ENCODE assay signal across 19 cellular contexts in the genomic region with DNA sequence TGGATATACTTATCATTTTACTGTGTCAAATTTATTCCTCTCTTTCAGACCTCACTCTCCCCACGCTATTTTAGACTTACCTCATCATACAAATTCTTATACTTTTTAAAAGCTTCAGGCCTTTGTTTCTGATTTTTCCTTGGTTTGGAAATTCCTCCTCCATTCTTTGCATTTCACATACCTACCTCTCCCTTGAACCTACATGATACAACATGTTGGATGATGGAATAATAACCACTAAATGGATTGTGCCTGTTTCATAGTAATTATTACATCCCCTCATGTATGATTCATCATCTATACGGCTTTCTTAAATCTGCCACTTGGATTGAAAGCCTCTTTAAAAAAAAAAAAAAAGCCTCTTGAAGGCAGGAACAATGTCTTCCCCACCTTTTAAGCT. TPM values are rescaled to one million over a fixed set of nuclear protein-coding genes. Genes with fewer than 3 reads are reported as not detected.
DNase-seq lines count a peak whose midpoint lies in the region; ATAC-seq, FAIRE-seq and TF ChIP-seq lines count a peak whose summit lies in the region.
"Had no signal": no experiment of that assay in that cellular context is flagged by ENCODE, and none has a peak within 500 bp of the region (broad histone marks: within the 10 kb centered on the region; RNA-seq: fewer than 3 reads in every experiment).

No MANE protein-coding gene starts in this region.

- DNase-seq in MCF 10A (ENCODE audit: unreplicated experiment) = peak; percentile 40
- no peak for DNase-seq in breast epithelium (ENCODE audit: low spot score in 2 of 2)
- peak; percentile 98 for DNase-seq in bronchial epithelial cell (ENCODE audit: low read depth)
- peak; percentile 94 to 98 for DNase-seq in foreskin keratinocyte
- DNase-seq in stimulated activated effector memory CD8-positive, alpha-beta T cell treated with anti-CD3 and anti-CD28 coated beads, Interleukin-12 subunit alpha, Interleukin-12 subunit beta, amount 100 ng/mL, for 72 hours (ENCODE audit: low spot score in 2 of 2) = no peak
- no peak for DNase-seq in Caco-2
- no peak for DNase-seq in chondrocyte (ENCODE audit: low spot score)
- DNase-seq in foreskin melanocyte = no peak
- DNase-seq: BE2C; CD4-positive, alpha-beta memory T cell; DMS153; DMS79 treated with DMSO at 0.1 percent for 48 hours; EL; GOT3; H9 had no signal

- peak overlapping the region; percentile 91 for H3K27ac Mint-ChIP-seq in MCF 10A (ENCODE audit: low read depth, unreplicated experiment)
- peak overlapping the region; percentile 3 for H3K27ac Mint-ChIP-seq in stimulated activated effector memory CD8-positive, alpha-beta T cell treated with anti-CD3 and anti-CD28 coated beads, Interleukin-12 subunit alpha, Interleukin-12 subunit beta, amount 100 ng/mL, for 72 hours
- no peak overlapping the region for H3K27ac Mint-ChIP-seq in Caco-2 (ENCODE audit: unreplicated experiment)
- H3K27ac Mint-ChIP-seq in chondrocyte (ENCODE audit: unreplicated experiment) = no peak overlapping the region
- H3K27ac Mint-ChIP-seq: H9 had no signal

- peak; percentile 82 for ATAC-seq in foreskin keratinocyte
- ATAC-seq in stimulated activated effector memory CD8-positive, alpha-beta T cell treated with anti-CD3 and anti-CD28 coated beads, Interleukin-12 subunit alpha, Interleukin-12 subunit beta, amount 100 ng/mL, for 72 hours = no peak

- H3K9me3 Mint-ChIP-seq in MCF 10A (ENCODE audit: unreplicated experiment) = peaks cover 7% of the 10 kb centered on the region
- no peaks in the 10 kb centered on the region for H3K9me3 Mint-ChIP-seq in stimulated activated effector memory CD8-positive, alpha-beta T cell treated with anti-CD3 and anti-CD28 coated beads, Interleukin-12 subunit alpha, Interleukin-12 subunit beta, amount 100 ng/mL, for 72 hours
- H3K9me3 Mint-ChIP-seq in Caco-2 (ENCODE audit: unreplicated experiment) = no peaks in the 10 kb centered on the region
- H3K9me3 Mint-ChIP-seq in chondrocyte (ENCODE audit: low read depth) = no peaks in the 10 kb centered on the region
- H3K9me3 Mint-ChIP-seq: CD4-positive, alpha-beta memory T cell; H9 had no signal

- no peak for TF ChIP-seq POLR2A in breast epithelium (IDR thresholded peaks at IDR 0.05)

- H3K27ac ChIP-seq in breast epithelium (no peak overlapping the region), foreskin keratinocyte (peak overlapping the region; percentile 81)
- H3K27ac ChIP-seq: C4-2B had no signal

- H3K36me3 ChIP-seq in breast epithelium = peaks cover 9% of the 10 kb centered on the region
- H3K36me3 ChIP-seq in bronchial epithelial cell (ENCODE audit: control insufficient read depth, insufficient read depth, low read length) = peaks cover 6% of the 10 kb centered on the region
- no peaks in the 10 kb centered on the region for H3K36me3 ChIP-seq in Caco-2 (ENCODE audit: control insufficient read depth, insufficient read depth, low read length)

- H3K36me3 Mint-ChIP-seq in MCF 10A (ENCODE audit: insufficient read depth, unreplicated experiment) (peaks cover 79% of the 10 kb centered on the region), Caco-2 (ENCODE audit: insufficient read depth, unreplicated experiment) (peaks cover 59% of the 10 kb centered on the region), chondrocyte (ENCODE audit: low read depth) (peaks cover 32% of the 10 kb centered on the region)
- H3K36me3 Mint-ChIP-seq in stimulated activated effector memory CD8-positive, alpha-beta T cell treated with anti-CD3 and anti-CD28 coated beads, Interleukin-12 subunit alpha, Interleukin-12 subunit beta, amount 100 ng/mL, for 72 hours = peaks cover 98% of the 10 kb centered on the region

- H3K4me3 ChIP-seq in breast epithelium (no peak overlapping the region), bronchial epithelial cell (ENCODE audit: low read depth, low read length) (no peak overlapping the region), Caco-2 (ENCODE audit: low read depth, low read length) (no peak overlapping the region)

- CTCF ChIA-PET in MCF 10A (lab: Yijun Ruan, JAX) = interaction anchor here (0.6 to 4.2 kb wide), 3 partner anchors 14 to 276 kb away, joined by 3 to 13 read pairs (median 3); no protein-coding TSS in a partner anchor
- CTCF ChIA-PET in Caco-2 (lab: Charles Lee) = no interaction called here

- H3K27me3 Mint-ChIP-seq in MCF 10A (ENCODE audit: insufficient read depth, unreplicated experiment) = no peaks in the 10 kb centered on the region
- no peaks in the 10 kb centered on the region for H3K27me3 Mint-ChIP-seq in Caco-2 (ENCODE audit: insufficient read depth, unreplicated experiment)
- H3K27me3 Mint-ChIP-seq in chondrocyte (ENCODE audit: low read depth) = no peaks in the 10 kb centered on the region
- H3K27me3 Mint-ChIP-seq: CD4-positive, alpha-beta memory T cell had no signal

- no peak for TF ChIP-seq CTCF in MCF 10A (IDR thresholded peaks at IDR 0.05; ENCODE audit: unreplicated experiment)
- no peak for TF ChIP-seq CTCF in breast epithelium (IDR thresholded peaks at IDR 0.05)
- no peak for TF ChIP-seq CTCF in bronchial epithelial cell (IDR thresholded peaks at IDR 0.05; ENCODE audit: insufficient read depth, low read length, severe bottlenecking)
- TF ChIP-seq CTCF in foreskin keratinocyte (conservative IDR thresholded peaks at IDR 0.05) = no peak
- no peak for TF ChIP-seq CTCF in Caco-2 (IDR thresholded peaks at IDR 0.05; ENCODE audit: insufficient read depth in 1 of 2, low read depth in 1 of 2, low read length in 1 of 2, severe bottlenecking in 1 of 2, unreplicated experiment in 1 of 2)
- TF ChIP-seq CTCF in chondrocyte (IDR thresholded peaks at IDR 0.05) = no peak

- H3K27me3 ChIP-seq in breast epithelium (no peaks in the 10 kb centered on the region), bronchial epithelial cell (ENCODE audit: control insufficient read depth, insufficient read depth, low read length) (no peaks in the 10 kb centered on the region), foreskin keratinocyte (no peaks in the 10 kb centered on the region), Caco-2 (replicated peaks; ENCODE audit: control insufficient read depth, insufficient read depth, low read length) (no peaks in the 10 kb centered on the region)
- H3K27me3 ChIP-seq: BE2C had no signal

- H3K4me1 Mint-ChIP-seq in MCF 10A (ENCODE audit: insufficient read depth, unreplicated experiment) = peaks cover 7% of the 10 kb centered on the region
- H3K4me1 Mint-ChIP-seq in stimulated activated effector memory CD8-positive, alpha-beta T cell treated with anti-CD3 and anti-CD28 coated beads, Interleukin-12 subunit alpha, Interleukin-12 subunit beta, amount 100 ng/mL, for 72 hours = no peaks in the 10 kb centered on the region
- H3K4me1 Mint-ChIP-seq in Caco-2 (ENCODE audit: low read depth, unreplicated experiment) = no peaks in the 10 kb centered on the region
- no peaks in the 10 kb centered on the region for H3K4me1 Mint-ChIP-seq in chondrocyte (ENCODE audit: low read depth)
- H3K4me1 Mint-ChIP-seq: H9 had no signal

- H3K9me3 ChIP-seq in breast epithelium (no peaks in the 10 kb centered on the region), Caco-2 (no peaks in the 10 kb centered on the region)
- H3K9me3 ChIP-seq: BE2C had no signal

- intact Hi-C loops in MCF 10A (cut with micrococcal nuclease) (no loop called here), breast epithelium (cut with DNase I; ENCODE audit: low total_unique reads) (no loop called here), Caco-2 (cut with micrococcal nuclease; ENCODE audit: unreplicated experiment) (no loop called here)

- H3K4me3 Mint-ChIP-seq in MCF 10A (ENCODE audit: unreplicated experiment) = no peak overlapping the region
- H3K4me3 Mint-ChIP-seq in stimulated activated effector memory CD8-positive, alpha-beta T cell treated with anti-CD3 and anti-CD28 coated beads, Interleukin-12 subunit alpha, Interleukin-12 subunit beta, amount 100 ng/mL, for 72 hours = no peak overlapping the region
- no peak overlapping the region for H3K4me3 Mint-ChIP-seq in Caco-2 (ENCODE audit: unreplicated experiment)
- H3K4me3 Mint-ChIP-seq in chondrocyte (ENCODE audit: unreplicated experiment) = no peak overlapping the region
- H3K4me3 Mint-ChIP-seq: CD4-positive, alpha-beta memory T cell; H9 had no signal

- H3K4me1 ChIP-seq in breast epithelium (no peaks in the 10 kb centered on the region), foreskin keratinocyte (peaks cover 23% of the 10 kb centered on the region), Caco-2 (no peaks in the 10 kb centered on the region)
- H3K4me1 ChIP-seq: BE2C had no signal

- POLR2A ChIA-PET in MCF 10A (lab: Yijun Ruan, JAX) (interaction anchor here (1.0 to 1.6 kb wide), 5 partner anchors 13 to 60 kb away, joined by 3 to 6 read pairs (median 3); partner anchors contain the start of genes TRIP4 and ZNF609), Caco-2 (lab: Charles Lee) (no interaction called here)

- no TSS peak for BruUV-seq in MCF 10A (replicated peaks; lab: Mats Ljungman, UMichigan)
- BruUV-seq in Caco-2 (replicated peaks; lab: Mats Ljungman, UMichigan) = no TSS peak

- FAIRE-seq in bronchial epithelial cell (lab: Jason Lieb, UNC) = no peak
- FAIRE-seq: D721Med, G401.6, GM12891 had no signal

RNA-seq across cellular contexts. Expression of gene TRIP4, which starts 24.6 kb away (rescaled TPM):
- total RNA-seq in MCF 10A (2022) (19.8 and 26.0 TPM in 2 replicates), breast epithelium (10 to 100 TPM; 11.8 to 17.1 (median 16.1) TPM), bronchial epithelial cell (8.2 and 11.3 TPM in 2 replicates), foreskin keratinocyte (20.9 and 22.6 TPM in 2 replicates), Caco-2 (2022) (24.1 and 26.2 TPM in 2 replicates), chondrocyte (24.7 to 28.8 TPM (median 24.7 TPM) in 3 replicates)
- 21.1 and 22.2 TPM in 2 replicates for polyA plus RNA-seq in foreskin keratinocyte

RNA-seq across cellular contexts. Expression of gene PCLAF, which starts 31.0 kb away (rescaled TPM):
- 8.6 and 22.2 TPM in 2 replicates for total RNA-seq in MCF 10A (2022)
- total RNA-seq in breast epithelium = under 1 TPM; 0.48 to 0.66 (median 0.59) TPM
- 1.8 and 3.2 TPM in 2 replicates for total RNA-seq in bronchial epithelial cell
- 61.1 and 64.4 TPM in 2 replicates for total RNA-seq in foreskin keratinocyte
- polyA plus RNA-seq in foreskin keratinocyte = 88.0 and 105 TPM in 2 replicates
- 93.7 and 96.9 TPM in 2 replicates for total RNA-seq in Caco-2 (2022)
- 6.6 to 12.0 TPM (median 8.3 TPM) in 3 replicates for total RNA-seq in chondrocyte

RNA-seq across cellular contexts. Expression of gene ZNF609, which starts 48.2 kb away (rescaled TPM):
- total RNA-seq in MCF 10A (2022) (45.0 and 49.0 TPM in 2 replicates), breast epithelium (10 to 100 TPM; 22.9 to 32.1 (median 29.2) TPM), bronchial epithelial cell (11.3 and 17.0 TPM in 2 replicates), foreskin keratinocyte (20.9 and 22.0 TPM in 2 replicates), Caco-2 (2022) (30.1 and 34.0 TPM in 2 replicates), chondrocyte (24.1 to 27.2 TPM (median 24.2 TPM) in 3 replicates)
- 4.1 and 5.1 TPM in 2 replicates for polyA plus RNA-seq in foreskin keratinocyte

RNA-seq across cellular contexts. Expression of gene CSNK1G1, which starts 56.2 kb away (rescaled TPM):
- total RNA-seq in MCF 10A (2022) (29.1 and 31.0 TPM in 2 replicates), breast epithelium (10 to 100 TPM; 12.6 to 37.7 (median 31.2) TPM), bronchial epithelial cell (26.3 and 27.8 TPM in 2 replicates), foreskin keratinocyte (26.6 and 30.1 TPM in 2 replicates), Caco-2 (2022) (11.5 and 17.5 TPM in 2 replicates), chondrocyte (19.5 to 24.6 TPM (median 20.1 TPM) in 3 replicates)
- 5.8 and 6.4 TPM in 2 replicates for polyA plus RNA-seq in foreskin keratinocyte

Comparison
In these comparisons a context has a peak if more than half of its experiments do, and no peak if none do; other contexts are left out.
1. DNase-seq: peak in MCF 10A (single experiment), bronchial epithelial cell (single experiment) and foreskin keratinocyte (2 of 2); none in breast epithelium (0 of 2), stimulated activated effector memory CD8-positive, alpha-beta T cell treated with anti-CD3 and anti-CD28 coated beads, Interleukin-12 subunit alpha, Interleukin-12 subunit beta, amount 100 ng/mL, for 72 hours (0 of 2), Caco-2 (0 of 2), chondrocyte (single experiment) and foreskin melanocyte (single experiment).
2. H3K27ac Mint-ChIP-seq: peak in MCF 10A (single experiment) and stimulated activated effector memory CD8-positive, alpha-beta T cell treated with anti-CD3 and anti-CD28 coated beads, Interleukin-12 subunit alpha, Interleukin-12 subunit beta, amount 100 ng/mL, for 72 hours (single experiment); none in Caco-2 (single experiment) and chondrocyte (single experiment).